9 cellular contexts compared by ENCODE assay signal in genomic region chr19:51366999-51367564, GRCh38. TPM values are rescaled to one million over a fixed set of nuclear protein-coding genes. Genes with fewer than 3 reads are reported as not detected.
A peak's percentile ranks its signal among the peaks of the same experiment; 100 is the strongest.
DNase-seq lines count a peak whose midpoint lies in the region; ATAC-seq, FAIRE-seq and TF ChIP-seq lines count a peak whose summit lies in the region.
"Had no signal": no experiment of that assay in that cellular context is flagged by ENCODE, and none has a peak within 500 bp of the region (broad histone marks: within the 10 kb centered on the region; RNA-seq: fewer than 3 reads in every experiment).

No MANE protein-coding gene starts in this region.

- peaks cover 15% of the 10 kb centered on the region for H3K27me3 Mint-ChIP-seq in WTC11 (ENCODE audit: low read depth)
- H3K27me3 Mint-ChIP-seq in nephron progenitor cell (ENCODE audit: low read depth, poor library complexity) = peaks cover 4% of the 10 kb centered on the region

- peak overlapping the region; percentile 40 to 63 (median 51) for H3K4me3 ChIP-seq in endothelial cell of umbilical vein (replicated peaks in 1 of 3; ENCODE audit: insufficient read depth in 1 of 3, low read depth in 1 of 3, low read length in 3 of 3)

- peak overlapping the region; percentile 18 for H3K27ac ChIP-seq in endothelial cell of umbilical vein (ENCODE audit: insufficient read depth, low read depth, low read length)

- no peaks in the 10 kb centered on the region for H4K20me1 ChIP-seq in endothelial cell of umbilical vein (replicated peaks; ENCODE audit: control insufficient read depth, extremely low read depth, insufficient read depth, low read length)

- H3K27ac Mint-ChIP-seq in WTC11 (peak overlapping the region; percentile 97), nephron progenitor cell (peak overlapping the region; percentile 100)

- dilution Hi-C loops in endothelial cell of umbilical vein (cut with MboI; ENCODE audit: extremely low pct_ligation_motif_present, low sequenced_read_pairs) = no loop called here

- peak overlapping the region; percentile 25 for H3K9ac ChIP-seq in endothelial cell of umbilical vein (replicated peaks; ENCODE audit: extremely low read depth, insufficient read depth, low read length)

- no peaks in the 10 kb centered on the region for H3K9me1 ChIP-seq in endothelial cell of umbilical vein (replicated peaks; ENCODE audit: control insufficient read depth, extremely low read depth, insufficient read depth, low read length)

- CTCF ChIA-PET in WTC11 (lab: Charles Lee) (interaction anchor here (0.6 to 3.7 kb wide), 15 partner anchors 26 to 436 kb away, joined by 3 to 25 read pairs (median 4); partner anchors contain the start of genes KLK10 and SIGLEC10), endothelial cell of umbilical vein (lab: Charles Lee) (interaction anchor here (0.8 to 1.8 kb wide), 3 partner anchors 10 to 294 kb away, joined by 4 to 23 read pairs (median 6); no protein-coding TSS in a partner anchor)

- H3K4me3 Mint-ChIP-seq in WTC11 (peak overlapping the region; percentile 99), nephron progenitor cell (peak overlapping the region; percentile 99)

- H3K9me3 Mint-ChIP-seq in WTC11 = no peaks in the 10 kb centered on the region
- no peaks in the 10 kb centered on the region for H3K9me3 Mint-ChIP-seq in nephron progenitor cell

- intact Hi-C loops in endothelial cell of umbilical vein (cut with micrococcal nuclease) = loop anchor here (1.0 to 5.0 kb wide), 6 partner anchors 27 to 322 kb away; partner anchors contain the start of gene CTU1

- peaks cover 16% of the 10 kb centered on the region for H3K4me1 ChIP-seq in endothelial cell of umbilical vein (ENCODE audit: control insufficient read depth, extremely low read depth, insufficient read depth, low read length)

- no peaks in the 10 kb centered on the region for H3K36me3 Mint-ChIP-seq in WTC11
- H3K36me3 Mint-ChIP-seq in nephron progenitor cell (ENCODE audit: low read depth) = no peaks in the 10 kb centered on the region

- BruUV-seq in endothelial cell of umbilical vein (replicated peaks; lab: Mats Ljungman, UMichigan) = no TSS peak

- no peak for FAIRE-seq in endothelial cell of umbilical vein (lab: Jason Lieb, UNC)

- no peak for TF ChIP-seq POLR2A in endothelial cell of umbilical vein (IDR thresholded peaks at IDR 0.05; ENCODE audit: low read depth, low read length)

- TF ChIP-seq CTCF in WTC11 (IDR thresholded peaks at IDR 0.05) (no peak), endothelial cell of umbilical vein (IDR thresholded peaks at IDR 0.05; ENCODE audit: extremely low read depth in 1 of 2, insufficient read depth in 1 of 2, low read depth in 1 of 2, low read length in 2 of 2) (no peak), nephron progenitor cell (IDR thresholded peaks at IDR 0.05) (no peak), omental fat pad (IDR thresholded peaks at IDR 0.05) (no peak)

- ATAC-seq in HG03095 (IDR thresholded peaks at IDR 0.05; ENCODE audit: unreplicated experiment) (peak; percentile 12), WTC11 (no peak; the same call in 1 of the 2 replicates), omental fat pad (ENCODE audit: low FRiP score) (no peak)

- peak overlapping the region; percentile 75 for H3K4me2 ChIP-seq in endothelial cell of umbilical vein (ENCODE audit: insufficient read depth, low read length)

- H3K79me2 ChIP-seq in endothelial cell of umbilical vein (ENCODE audit: control insufficient read depth, insufficient read depth, low read length) = peaks cover 5% of the 10 kb centered on the region

- POLR2A ChIA-PET in WTC11 (lab: Charles Lee) = interaction anchor here (0.6 to 1.7 kb wide), 8 partner anchors 13 to 322 kb away, joined by 4 to 13 read pairs (median 5); partner anchors contain the start of genes C19orf84 and VSIG10L
- POLR2A ChIA-PET in endothelial cell of umbilical vein (lab: Charles Lee) = interaction anchor here (1.7 kb wide), 1 partner anchor 28 kb away, joined by 8 read pairs; no protein-coding TSS in a partner anchor

- DNase-seq in GF-D8 (lab: John Stamatoyannopoulos, UW) (peak; percentile 14), WTC11 (ENCODE audit: low spot score) (peak; percentile 25), endothelial cell of umbilical vein (ENCODE audit: low read depth, low spot score) (peak; percentile 50), nephron progenitor cell (peak; percentile 43), SK-N-DZ (ENCODE audit: low spot score) (no peak), omental fat pad (ENCODE audit: low spot score) (no peak)
- no peak for DNase-seq in NK-92 treated with Interleukin-12 subunit alpha and Interleukin-12 subunit beta, amount 100 ng/mL, for 24 hours (lab: John Stamatoyannopoulos, UW)

- H3K9me3 ChIP-seq in endothelial cell of umbilical vein (replicated peaks; ENCODE audit: control insufficient read depth, insufficient read depth, low read length) = no peaks in the 10 kb centered on the region

- H3K4me1 Mint-ChIP-seq in WTC11 (peaks cover 33% of the 10 kb centered on the region), nephron progenitor cell (peaks cover 67% of the 10 kb centered on the region)

- H3K27me3 ChIP-seq in endothelial cell of umbilical vein (ENCODE audit: control insufficient read depth in 2 of 2, insufficient read depth in 2 of 2, low read length in 2 of 2) = no peaks in the 10 kb centered on the region

- no peaks in the 10 kb centered on the region for H3K36me3 ChIP-seq in endothelial cell of umbilical vein (ENCODE audit: control insufficient read depth in 2 of 2, extremely low read depth in 1 of 2, insufficient read depth in 2 of 2, low read length in 2 of 2)

- peak overlapping the region; percentile 30 for H2AFZ ChIP-seq in endothelial cell of umbilical vein (ENCODE audit: low read depth, low read length)

RNA-seq across cellular contexts. Expression of gene ETFB, which starts 0.9 kb away (rescaled TPM):
- 60.6 to 63.8 TPM (median 62.1 TPM) in 3 replicates for total RNA-seq in WTC11 (2021)
- 48.6 and 54.1 TPM in 2 replicates for total RNA-seq in endothelial cell of umbilical vein
- 89.9 and 99.2 TPM in 2 replicates for polyA plus RNA-seq in endothelial cell of umbilical vein
- 98.0 and 108 TPM in 2 replicates for polyA plus RNA-seq in endothelial cell of umbilical vein (2011; cell fraction: cytosol; rRNA removed)
- polyA plus RNA-seq in endothelial cell of umbilical vein (2011; cell fraction: nucleus; rRNA removed) = 42.8 and 44.6 TPM in 2 replicates
- 64.6 and 110 TPM in 2 replicates for polyA plus RNA-seq in endothelial cell of umbilical vein (2012)
- 27.3 and 47.9 TPM in 2 replicates for polyA minus RNA-seq in endothelial cell of umbilical vein
- polyA minus RNA-seq in endothelial cell of umbilical vein (2011; cell fraction: cytosol; rRNA and poly(A)+ RNA removed) = 104 TPM
- 5.3 and 7.1 TPM in 2 replicates for polyA minus RNA-seq in endothelial cell of umbilical vein (2011; cell fraction: nucleus; rRNA and poly(A)+ RNA removed)
- 85.5 and 98.6 TPM in 2 replicates for polyA plus RNA-seq in SK-N-DZ (2014; cell fraction: cytosol; rRNA removed)
- polyA plus RNA-seq in SK-N-DZ (2014; cell fraction: nucleus; rRNA removed) = 39.1 and 40.7 TPM in 2 replicates
- 100 to 1,000 TPM; 136 to 251 (median 166) TPM for total RNA-seq in omental fat pad

RNA-seq across cellular contexts. Expression of gene CLDND2, which starts 1.7 kb away (rescaled TPM):
- total RNA-seq in WTC11 (2021) (1.7 to 2.1 TPM (median 1.9 TPM) in 3 replicates), endothelial cell of umbilical vein (0.97 TPM in 1 of 2 replicates, not detected in the other), omental fat pad (not detected)
- polyA plus RNA-seq in endothelial cell of umbilical vein = not detected in 2 replicates
- not detected in 2 replicates for polyA plus RNA-seq in endothelial cell of umbilical vein (2011; cell fraction: cytosol; rRNA removed)
- not detected in 2 replicates for polyA plus RNA-seq in endothelial cell of umbilical vein (2011; cell fraction: nucleus; rRNA removed)
- polyA plus RNA-seq in endothelial cell of umbilical vein (2012) = 0.80 TPM in 1 of 2 replicates, not detected in the other
- not detected in 2 replicates for polyA minus RNA-seq in endothelial cell of umbilical vein
- not detected for polyA minus RNA-seq in endothelial cell of umbilical vein (2011; cell fraction: cytosol; rRNA and poly(A)+ RNA removed)
- polyA minus RNA-seq in endothelial cell of umbilical vein (2011; cell fraction: nucleus; rRNA and poly(A)+ RNA removed) = not detected in 2 replicates
- not detected in 2 replicates for polyA plus RNA-seq in SK-N-DZ (2014; cell fraction: cytosol; rRNA removed)
- not detected in 2 replicates for polyA plus RNA-seq in SK-N-DZ (2014; cell fraction: nucleus; rRNA removed)
- total RNA-seq: RPMI7951 had no signal

RNA-seq across cellular contexts. Expression of gene NKG7, which starts 5.4 kb away (rescaled TPM):
- total RNA-seq in WTC11 (2021) = 0.53 to 0.63 TPM in 2 of 3 replicates, not detected in the other
- not detected in 2 replicates for total RNA-seq in endothelial cell of umbilical vein
- not detected in 2 replicates for polyA plus RNA-seq in endothelial cell of umbilical vein
- not detected in 2 replicates for polyA plus RNA-seq in endothelial cell of umbilical vein (2011; cell fraction: cytosol; rRNA removed)
- not detected in 2 replicates for polyA plus RNA-seq in endothelial cell of umbilical vein (2011; cell fraction: nucleus; rRNA removed)
- not detected in 2 replicates for polyA plus RNA-seq in endothelial cell of umbilical vein (2012)
- not detected in 2 replicates for polyA minus RNA-seq in endothelial cell of umbilical vein
- not detected for polyA minus RNA-seq in endothelial cell of umbilical vein (2011; cell fraction: cytosol; rRNA and poly(A)+ RNA removed)
- polyA minus RNA-seq in endothelial cell of umbilical vein (2011; cell fraction: nucleus; rRNA and poly(A)+ RNA removed) = not detected in 2 replicates
- polyA plus RNA-seq in SK-N-DZ (2014; cell fraction: cytosol; rRNA removed) = not detected in 2 replicates
- polyA plus RNA-seq in SK-N-DZ (2014; cell fraction: nucleus; rRNA removed) = not detected in 2 replicates
- 1 to 10 TPM in 2 of 4 donors, under 1 TPM in 1, not detected in 1; 0.56 to 4.0 (median 2.6) TPM for total RNA-seq in omental fat pad
- total RNA-seq: RPMI7951 had no signal

RNA-seq across cellular contexts. Expression of gene LIM2, which starts 20.7 kb away (rescaled TPM):
- not detected in 3 replicates for total RNA-seq in WTC11 (2021)
- not detected in 2 replicates for total RNA-seq in endothelial cell of umbilical vein
- polyA plus RNA-seq in endothelial cell of umbilical vein = not detected in 2 replicates
- polyA plus RNA-seq in endothelial cell of umbilical vein (2011; cell fraction: cytosol; rRNA removed) = not detected in 2 replicates
- not detected in 2 replicates for polyA plus RNA-seq in endothelial cell of umbilical vein (2011; cell fraction: nucleus; rRNA removed)
- polyA plus RNA-seq in endothelial cell of umbilical vein (2012) = not detected in 2 replicates
- polyA minus RNA-seq in endothelial cell of umbilical vein = not detected in 2 replicates
- polyA minus RNA-seq in endothelial cell of umbilical vein (2011; cell fraction: cytosol; rRNA and poly(A)+ RNA removed) = not detected
- not detected in 2 replicates for polyA minus RNA-seq in endothelial cell of umbilical vein (2011; cell fraction: nucleus; rRNA and poly(A)+ RNA removed)
- not detected in 2 replicates for polyA plus RNA-seq in SK-N-DZ (2014; cell fraction: cytosol; rRNA removed)
- polyA plus RNA-seq in SK-N-DZ (2014; cell fraction: nucleus; rRNA removed) = not detected in 2 replicates
- not detected for total RNA-seq in omental fat pad
- total RNA-seq: RPMI7951 had no signal

RNA-seq across cellular contexts. Expression of gene C19orf84, which starts 23.3 kb away (rescaled TPM):
- 2.9 to 6.1 TPM (median 5.7 TPM) in 3 replicates for total RNA-seq in WTC11 (2021)
- total RNA-seq in endothelial cell of umbilical vein = not detected in 2 replicates
- polyA plus RNA-seq in endothelial cell of umbilical vein = not detected in 2 replicates
- not detected in 2 replicates for polyA plus RNA-seq in endothelial cell of umbilical vein (2011; cell fraction: cytosol; rRNA removed)
- not detected in 2 replicates for polyA plus RNA-seq in endothelial cell of umbilical vein (2011; cell fraction: nucleus; rRNA removed)
- polyA plus RNA-seq in endothelial cell of umbilical vein (2012) = not detected in 2 replicates
- 0.15 TPM in 1 of 2 replicates, not detected in the other for polyA minus RNA-seq in endothelial cell of umbilical vein
- polyA minus RNA-seq in endothelial cell of umbilical vein (2011; cell fraction: cytosol; rRNA and poly(A)+ RNA removed) = not detected
- not detected in 2 replicates for polyA minus RNA-seq in endothelial cell of umbilical vein (2011; cell fraction: nucleus; rRNA and poly(A)+ RNA removed)
- polyA plus RNA-seq in SK-N-DZ (2014; cell fraction: cytosol; rRNA removed) = not detected in 2 replicates
- not detected in 2 replicates for polyA plus RNA-seq in SK-N-DZ (2014; cell fraction: nucleus; rRNA removed)
- total RNA-seq in omental fat pad = not detected
- total RNA-seq: RPMI7951 had no signal

Comparison
In these comparisons a context has a peak if more than half of its experiments do, and no peak if none do; other contexts are left out.
1. DNase-seq: peak in GF-D8 (single experiment), WTC11 (single experiment), endothelial cell of umbilical vein (single experiment) and nephron progenitor cell (single experiment); none in SK-N-DZ (single experiment), omental fat pad (single experiment) and NK-92 treated with Interleukin-12 subunit alpha and Interleukin-12 subunit beta, amount 100 ng/mL, for 24 hours (single experiment).